ENCODE assay signal across 13 cellular contexts in the genomic region with DNA sequence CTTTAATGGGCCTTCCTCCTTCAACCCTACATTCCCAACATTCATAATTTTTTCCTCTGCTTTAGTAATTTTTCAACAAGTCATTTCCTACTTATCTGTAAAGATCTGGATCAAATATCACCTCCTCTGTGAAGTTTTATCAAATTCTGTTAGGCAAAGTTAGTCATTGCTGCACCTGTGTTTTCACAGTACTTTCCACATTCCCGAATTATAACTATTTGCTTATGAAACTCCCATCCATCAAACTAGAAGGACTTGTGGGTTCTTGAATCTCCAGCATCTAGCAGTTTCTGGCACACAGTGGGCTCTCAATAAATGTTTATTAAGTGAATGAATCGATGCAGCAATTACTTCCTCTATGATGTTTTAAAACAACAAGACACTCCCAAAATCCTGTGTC.
DNase-seq lines count a peak whose midpoint lies in the region; ATAC-seq, FAIRE-seq and TF ChIP-seq lines count a peak whose summit lies in the region.
"Had no signal": no experiment of that assay in that cellular context is flagged by ENCODE, and none has a peak within 500 bp of the region (broad histone marks: within the 10 kb centered on the region; RNA-seq: fewer than 3 reads in every experiment).

No MANE protein-coding gene starts in this region.

- TF ChIP-seq CTCF in kidney (IDR thresholded peaks at IDR 0.05; ENCODE audit: borderline replicate concordance, extremely low read depth, insufficient read depth) = no peak
- TF ChIP-seq CTCF in CD4-positive, alpha-beta T cell (IDR thresholded peaks at IDR 0.05) = no peak

- FAIRE-seq in kidney (lab: Jason Lieb, UNC) = no peak
- FAIRE-seq: RCC 7860 had no signal

- H3K27ac ChIP-seq in kidney (ENCODE audit: low read depth in 2 of 2, low read length in 2 of 2) (peak overlapping the region; percentile 76), subcutaneous abdominal adipose tissue (ENCODE audit: low read depth, low read length) (peak overlapping the region; percentile 22)
- H3K27ac ChIP-seq in CD4-positive, alpha-beta T cell (ENCODE audit: low read depth, low read length) = no peak overlapping the region
- H3K27ac ChIP-seq: BLaER1 treated with 17β-estradiol and CSF1 and Interleukin-3, amounts not matched to agents 10 nM and 100 nM had no signal

- H3K4me1 Mint-ChIP-seq in CD4-positive, alpha-beta T cell (ENCODE audit: low read depth) = no peaks in the 10 kb centered on the region
- H3K4me1 Mint-ChIP-seq: activated naive CD8-positive, alpha-beta T cell treated with anti-CD3 and anti-CD28 coated beads, Interleukin-2, amount 10 ng/mL, durations not matched to agents 7 days and 5 days had no signal

- no peaks in the 10 kb centered on the region for H3K27me3 ChIP-seq in subcutaneous abdominal adipose tissue (ENCODE audit: control insufficient read depth in 5 of 5, insufficient read depth in 4 of 5, low read length in 5 of 5)
- no peaks in the 10 kb centered on the region for H3K27me3 ChIP-seq in CD4-positive, alpha-beta T cell (ENCODE audit: control insufficient read depth, insufficient read depth, low read length)
- H3K27me3 ChIP-seq: BLaER1 treated with 17β-estradiol and CSF1 and Interleukin-3, amounts not matched to agents 10 nM and 100 nM had no signal

- intact Hi-C loops in kidney (cut with DNase I) = no loop called here
- intact Hi-C loops in CD4-positive, alpha-beta T cell (cut with DNase I, micrococcal nuclease) = no loop called here

- no peaks in the 10 kb centered on the region for H3K27me3 Mint-ChIP-seq in CD4-positive, alpha-beta T cell

- POLR2A ChIA-PET in CD4-positive, alpha-beta T cell (lab: Charles Lee) = no interaction called here

- H3K9me3 ChIP-seq in kidney (ENCODE audit: control insufficient read depth in 1 of 2, low read length in 2 of 2) = no peaks in the 10 kb centered on the region
- H3K9me3 ChIP-seq in subcutaneous abdominal adipose tissue (ENCODE audit: control insufficient read depth in 5 of 5, low read length in 5 of 5) = no peaks in the 10 kb centered on the region
- no peaks in the 10 kb centered on the region for H3K9me3 ChIP-seq in CD4-positive, alpha-beta T cell (ENCODE audit: control insufficient read depth, low read length)
- H3K9me3 ChIP-seq: BLaER1 treated with 17β-estradiol and CSF1 and Interleukin-3, amounts not matched to agents 10 nM and 100 nM; HAP-1 had no signal

- H3K27ac Mint-ChIP-seq in CD4-positive, alpha-beta T cell = no peak overlapping the region
- H3K27ac Mint-ChIP-seq: activated naive CD8-positive, alpha-beta T cell treated with anti-CD3 and anti-CD28 coated beads, Interleukin-2, amount 10 ng/mL, durations not matched to agents 7 days and 5 days had no signal

- no peak overlapping the region for H3K4me3 Mint-ChIP-seq in CD4-positive, alpha-beta T cell
- H3K4me3 Mint-ChIP-seq: activated naive CD8-positive, alpha-beta T cell treated with anti-CD3 and anti-CD28 coated beads, Interleukin-2, amount 10 ng/mL, durations not matched to agents 7 days and 5 days had no signal

- H3K36me3 Mint-ChIP-seq in CD4-positive, alpha-beta T cell (ENCODE audit: low read depth) = no peaks in the 10 kb centered on the region
- H3K36me3 Mint-ChIP-seq: activated naive CD8-positive, alpha-beta T cell treated with anti-CD3 and anti-CD28 coated beads, Interleukin-2, amount 10 ng/mL, durations not matched to agents 7 days and 5 days had no signal

- H3K9ac ChIP-seq in kidney (ENCODE audit: low read length in 2 of 2) (no peak overlapping the region), subcutaneous abdominal adipose tissue (ENCODE audit: low read length in 5 of 5) (no peak overlapping the region)
- H3K9ac ChIP-seq: BLaER1 treated with 17β-estradiol and CSF1 and Interleukin-3, amounts not matched to agents 10 nM and 100 nM had no signal

- CTCF ChIA-PET in CD4-positive, alpha-beta T cell (lab: Charles Lee) = no interaction called here

- H3K4me3 ChIP-seq in kidney (ENCODE audit: low read length in 2 of 2) (no peak overlapping the region), subcutaneous abdominal adipose tissue (ENCODE audit: low read depth in 1 of 5, low read length in 5 of 5) (no peak overlapping the region)
- H3K4me3 ChIP-seq: BLaER1 treated with 17β-estradiol and CSF1 and Interleukin-3, amounts not matched to agents 10 nM and 100 nM; HAP-1 had no signal

- peaks cover 0 to 12% of the 10 kb centered on the region in 2 donors for H3K4me1 ChIP-seq in kidney (ENCODE audit: control insufficient read depth in 1 of 2, insufficient read depth in 1 of 2, low read depth in 1 of 2, low read length in 2 of 2)
- H3K4me1 ChIP-seq in subcutaneous abdominal adipose tissue (ENCODE audit: control insufficient read depth in 5 of 5, insufficient read depth in 5 of 5, low read length in 5 of 5) = peaks cover 0 to 12% (median 11%) of the 10 kb centered on the region in 5 donors

- ATAC-seq in CD4-positive, alpha-beta T cell (ENCODE audit: poor library complexity) = no peak

- DNase-seq in HT1080 (ENCODE audit: low read depth) (peak; percentile 16), astrocyte of the hippocampus (ENCODE audit: low read depth, low spot score) (peak; percentile 27), kidney (no peak), NCI-H2107 treated with DMSO at 0.1 percent for 48 hours (lab: John Stamatoyannopoulos, UW; ENCODE audit: unreplicated experiment) (no peak), NOMO-1 (lab: John Stamatoyannopoulos, UW; ENCODE audit: unreplicated experiment in 2 of 2) (no peak)
- no peak for DNase-seq in CD4-positive, alpha-beta T cell
- DNase-seq: activated naive CD8-positive, alpha-beta T cell treated with anti-CD3 and anti-CD28 coated beads, Interleukin-2, amount 10 ng/mL, durations not matched to agents 7 days and 5 days; NCI-H1417; NCI-H524 had no signal

- H3K9me3 Mint-ChIP-seq in CD4-positive, alpha-beta T cell = no peaks in the 10 kb centered on the region
- H3K9me3 Mint-ChIP-seq: activated naive CD8-positive, alpha-beta T cell treated with anti-CD3 and anti-CD28 coated beads, Interleukin-2, amount 10 ng/mL, durations not matched to agents 7 days and 5 days had no signal

- H3K36me3 ChIP-seq in kidney (ENCODE audit: control insufficient read depth in 1 of 2, insufficient read depth in 2 of 2, low read length in 2 of 2) (no peaks in the 10 kb centered on the region), subcutaneous abdominal adipose tissue (ENCODE audit: control insufficient read depth in 5 of 5, insufficient read depth in 5 of 5, low read length in 5 of 5) (no peaks in the 10 kb centered on the region)
- H3K36me3 ChIP-seq: BLaER1 treated with 17β-estradiol and CSF1 and Interleukin-3, amounts not matched to agents 10 nM and 100 nM; HAP-1 had no signal

Comparison
In these comparisons a context has a peak if more than half of its experiments do, and no peak if none do; other contexts are left out.
1. DNase-seq: peak in HT1080 (single experiment) and astrocyte of the hippocampus (single experiment); none in kidney (single experiment), CD4-positive, alpha-beta T cell (0 of 10), NCI-H2107 treated with DMSO at 0.1 percent for 48 hours (single experiment) and NOMO-1 (0 of 2).